In genomic region chr20:4585104-4585753, GRCh38 we compare ENCODE assay signal across 17 cellular contexts.
DNase-seq lines count a peak whose midpoint lies in the region; FAIRE-seq and TF ChIP-seq lines count a peak whose summit lies in the region.
"Had no signal": no experiment of that assay in that cellular context is flagged by ENCODE, and none has a peak within 500 bp of the region (broad histone marks: within the 10 kb centered on the region; RNA-seq: fewer than 3 reads in every experiment).

No MANE protein-coding gene starts in this region.

- TF ChIP-seq CTCF in mammary epithelial cell (conservative IDR thresholded peaks at IDR 0.05 in 1 of 2, IDR thresholded peaks at IDR 0.05 in 1 of 2; ENCODE audit: extremely low read depth in 1 of 2, insufficient read depth in 1 of 2, low read depth in 1 of 2, low read length in 2 of 2) = no peak
- no peak for TF ChIP-seq CTCF in keratinocyte (optimal IDR thresholded peaks at IDR 0.05 in 1 of 3, IDR thresholded peaks at IDR 0.05 in 1 of 3, conservative IDR thresholded peaks at IDR 0.05 in 1 of 3; ENCODE audit: extremely low read depth in 1 of 3, insufficient read depth in 2 of 3, low read length in 3 of 3)

- H3K36me3 ChIP-seq in mammary epithelial cell (ENCODE audit: insufficient read depth, low read length) (no peaks in the 10 kb centered on the region), keratinocyte (ENCODE audit: control insufficient read depth in 2 of 2, extremely low read depth in 1 of 2, insufficient read depth in 2 of 2, low read length in 2 of 2) (no peaks in the 10 kb centered on the region)
- H3K36me3 ChIP-seq in effector memory CD4-positive, alpha-beta T cell (ENCODE audit: control insufficient read depth, insufficient read depth, low read length) = no peaks in the 10 kb centered on the region
- H3K36me3 ChIP-seq in CD8-positive, alpha-beta memory T cell (ENCODE audit: insufficient read depth, low read length) = no peaks in the 10 kb centered on the region
- H3K36me3 ChIP-seq: heart left ventricle, left lung had no signal

- BruUV-seq in mammary epithelial cell (replicated peaks; lab: Mats Ljungman, UMichigan) = no TSS peak

- H2AFZ ChIP-seq in mammary epithelial cell (ENCODE audit: low read depth, low read length) (peak overlapping the region; percentile 12), keratinocyte (ENCODE audit: control insufficient read depth, low read length) (no peak overlapping the region)

- no peak for FAIRE-seq in keratinocyte (lab: Jason Lieb, UNC)

- H3K4me1 ChIP-seq in mammary epithelial cell (ENCODE audit: insufficient read depth, low read length) (peaks cover 14% of the 10 kb centered on the region), keratinocyte (ENCODE audit: control insufficient read depth, extremely low read depth, insufficient read depth, low read length) (no peaks in the 10 kb centered on the region)
- H3K4me1 ChIP-seq in effector memory CD4-positive, alpha-beta T cell (ENCODE audit: control insufficient read depth, insufficient read depth, low read length, poor library complexity, severe bottlenecking) = no peaks in the 10 kb centered on the region
- no peaks in the 10 kb centered on the region for H3K4me1 ChIP-seq in CD8-positive, alpha-beta memory T cell (ENCODE audit: insufficient read depth, low read length)
- H3K4me1 ChIP-seq: heart left ventricle, left lung had no signal

- peaks cover 16 to 30% of the 10 kb centered on the region in 2 donors for H3K27me3 Mint-ChIP-seq in CD8-positive, alpha-beta memory T cell

- 76% methylated on average over 3 of the region's 3 CpGs for WGBS in mammary epithelial cell (ENCODE audit: low coverage, missing lambda C conversion rate)

- H3K9ac ChIP-seq in mammary epithelial cell (ENCODE audit: insufficient read depth, low read length) (peak overlapping the region; percentile 19), keratinocyte (ENCODE audit: control insufficient read depth, extremely low read depth, insufficient read depth, low read length) (no peak overlapping the region)

- H3K27ac ChIP-seq in mammary epithelial cell (ENCODE audit: insufficient read depth, low read depth, low read length) = peak overlapping the region; percentile 80
- no peak overlapping the region for H3K27ac ChIP-seq in keratinocyte (ENCODE audit: control insufficient read depth, insufficient read depth, low read length)
- H3K27ac ChIP-seq in effector memory CD4-positive, alpha-beta T cell (ENCODE audit: insufficient read depth, low read length, poor library complexity, severe bottlenecking) = no peak overlapping the region
- H3K27ac ChIP-seq in CD8-positive, alpha-beta memory T cell (ENCODE audit: low read depth, low read length) = no peak overlapping the region
- H3K27ac ChIP-seq: dorsolateral prefrontal cortex, heart left ventricle, left lung had no signal

- intact Hi-C loops in mammary epithelial cell (cut with micrococcal nuclease) = no loop called here

- dilution Hi-C loops in mammary epithelial cell (cut with HindIII; ENCODE audit: low sequenced_read_pairs) = loop anchor here (5.0 to 10.0 kb wide), 2 partner anchors 60 to 183 kb away; no protein-coding TSS in a partner anchor
- dilution Hi-C loops in keratinocyte (cut with MboI; ENCODE audit: extremely low pct_ligation_motif_present, low sequenced_read_pairs) = no loop called here

- H3K79me2 ChIP-seq in mammary epithelial cell (ENCODE audit: insufficient read depth, low read length) = no peaks in the 10 kb centered on the region
- H3K79me2 ChIP-seq in keratinocyte (ENCODE audit: control insufficient read depth, insufficient read depth, low read length) = no peaks in the 10 kb centered on the region

- H3K36me3 Mint-ChIP-seq in CD8-positive, alpha-beta memory T cell = no peaks in the 10 kb centered on the region
- H3K36me3 Mint-ChIP-seq: CD14-positive monocyte; naive thymus-derived CD8-positive, alpha-beta T cell; stimulated activated naive B cell treated with anti-CD40 and anti-IgM and Interleukin-4, amounts not matched to agents 10 μg/mL and 1 μg/mL and 100 μg/mL, for 72 hours had no signal

- H3K4me2 ChIP-seq in mammary epithelial cell (ENCODE audit: insufficient read depth, low read depth, low read length) = no peak overlapping the region
- H3K4me2 ChIP-seq in keratinocyte (ENCODE audit: control insufficient read depth, extremely low read depth, insufficient read depth, low read depth, low read length) = no peak overlapping the region

- H3K4me1 Mint-ChIP-seq in CD8-positive, alpha-beta memory T cell = no peaks in the 10 kb centered on the region
- H3K4me1 Mint-ChIP-seq: activated B cell treated with CpG ODN at 0.5 μM for 24 hours; stimulated activated naive B cell treated with anti-CD40 and anti-IgM and Interleukin-4, amounts not matched to agents 10 μg/mL and 1 μg/mL and 100 μg/mL, for 72 hours had no signal

- DNase-seq in Caki2 (ENCODE audit: low read depth) (peak; percentile 76), M059J (ENCODE audit: low read depth) (peak; percentile 97), mammary epithelial cell (peak; percentile 68), keratinocyte (ENCODE audit: low read depth, low spot score) (peak; percentile 50), RPMI8226 (no peak)
- DNase-seq in effector memory CD4-positive, alpha-beta T cell = no peak
- DNase-seq in CD8-positive, alpha-beta memory T cell = no peak
- no peak for DNase-seq in activated CD4-positive, alpha-beta T cell treated with anti-CD3 and anti-CD28 coated beads, Interleukin-2, amount 50 U/mL, for 48 hours
- DNase-seq: activated B cell treated with CpG ODN at 0.5 μM for 24 hours; dorsolateral prefrontal cortex; heart left ventricle; left lung; naive thymus-derived CD8-positive, alpha-beta T cell; NCI-H2171 treated with DMSO at 0.1 percent for 48 hours; stimulated activated CD4-positive, alpha-beta T cell treated with anti-CD3 and anti-CD28 coated beads, Interleukin-4, amount 100 ng/mL, for 4 hours; stimulated activated naive B cell treated with anti-CD40 and anti-IgM and Interleukin-4, amounts not matched to agents 10 μg/mL and 1 μg/mL and 100 μg/mL, for 72 hours had no signal

- H3K27me3 ChIP-seq in mammary epithelial cell (ENCODE audit: insufficient read depth, low read length) = no peaks in the 10 kb centered on the region
- peaks cover 6% of the 10 kb centered on the region for H3K27me3 ChIP-seq in keratinocyte (ENCODE audit: control insufficient read depth, extremely low read depth, insufficient read depth, low read length)
- no peaks in the 10 kb centered on the region for H3K27me3 ChIP-seq in effector memory CD4-positive, alpha-beta T cell (replicated peaks; ENCODE audit: control insufficient read depth, insufficient read depth, low read length, poor library complexity, severe bottlenecking)
- no peaks in the 10 kb centered on the region for H3K27me3 ChIP-seq in CD8-positive, alpha-beta memory T cell (ENCODE audit: insufficient read depth, low read length, poor library complexity, severe bottlenecking)
- H3K27me3 ChIP-seq: dorsolateral prefrontal cortex had no signal

- no peaks in the 10 kb centered on the region for H3K9me3 ChIP-seq in mammary epithelial cell (replicated peaks; ENCODE audit: insufficient read depth, low read length)
- no peaks in the 10 kb centered on the region for H3K9me3 ChIP-seq in keratinocyte (ENCODE audit: control insufficient read depth, low read depth, low read length)
- no peaks in the 10 kb centered on the region for H3K9me3 ChIP-seq in effector memory CD4-positive, alpha-beta T cell (ENCODE audit: control insufficient read depth, low read length)
- no peaks in the 10 kb centered on the region for H3K9me3 ChIP-seq in CD8-positive, alpha-beta memory T cell (ENCODE audit: low read length)
- H3K9me3 ChIP-seq: heart left ventricle, left lung had no signal

- H3K27ac Mint-ChIP-seq in CD8-positive, alpha-beta memory T cell = no peak overlapping the region
- H3K27ac Mint-ChIP-seq: activated B cell treated with CpG ODN at 0.5 μM for 24 hours; CD14-positive monocyte; naive thymus-derived CD8-positive, alpha-beta T cell; stimulated activated naive B cell treated with anti-CD40 and anti-IgM and Interleukin-4, amounts not matched to agents 10 μg/mL and 1 μg/mL and 100 μg/mL, for 72 hours had no signal

- H3K9me3 Mint-ChIP-seq in CD8-positive, alpha-beta memory T cell = no peaks in the 10 kb centered on the region
- H3K9me3 Mint-ChIP-seq: activated B cell treated with CpG ODN at 0.5 μM for 24 hours; naive thymus-derived CD8-positive, alpha-beta T cell; stimulated activated naive B cell treated with anti-CD40 and anti-IgM and Interleukin-4, amounts not matched to agents 10 μg/mL and 1 μg/mL and 100 μg/mL, for 72 hours had no signal

- no peak overlapping the region for H3K4me3 Mint-ChIP-seq in CD8-positive, alpha-beta memory T cell
- H3K4me3 Mint-ChIP-seq: activated B cell treated with CpG ODN at 0.5 μM for 24 hours; CD14-positive monocyte; naive thymus-derived CD8-positive, alpha-beta T cell; stimulated activated naive B cell treated with anti-CD40 and anti-IgM and Interleukin-4, amounts not matched to agents 10 μg/mL and 1 μg/mL and 100 μg/mL, for 72 hours had no signal

- no peak overlapping the region for H3K4me3 ChIP-seq in mammary epithelial cell (replicated peaks in 1 of 3; ENCODE audit: insufficient read depth in 1 of 3, low read depth in 2 of 3, low read length in 3 of 3)
- no peak overlapping the region for H3K4me3 ChIP-seq in keratinocyte (ENCODE audit: control insufficient read depth in 2 of 3, extremely low read depth in 1 of 3, insufficient read depth in 2 of 3, low read depth in 1 of 3, low read length in 3 of 3)
- H3K4me3 ChIP-seq in effector memory CD4-positive, alpha-beta T cell (ENCODE audit: insufficient read depth, low read depth, low read length, poor library complexity, severe bottlenecking) = no peak overlapping the region
- no peak overlapping the region for H3K4me3 ChIP-seq in CD8-positive, alpha-beta memory T cell (ENCODE audit: low read length)
- H3K4me3 ChIP-seq: dorsolateral prefrontal cortex, heart left ventricle, left lung had no signal

- POLR2A ChIA-PET in CD8-positive, alpha-beta memory T cell (lab: Charles Lee) = no interaction called here

- CTCF ChIA-PET in mammary epithelial cell (lab: Charles Lee; ENCODE audit: low non-redundant PET) = interaction anchor here (0.6 kb wide), 1 partner anchor 889 kb away, joined by 3 read pairs; no protein-coding TSS in a partner anchor
- CTCF ChIA-PET in CD8-positive, alpha-beta memory T cell (lab: Charles Lee) = no interaction called here

- in situ Hi-C loops in Caki2 (cut with HindIII; ENCODE audit: low pct_unique_long_range_greater_than_20kb, low sequenced_read_pairs) (no loop called here), mammary epithelial cell (cut with MboI; ENCODE audit: low sequenced_read_pairs in 2 of 2) (no loop called here)

- H3K9me1 ChIP-seq in keratinocyte (ENCODE audit: control insufficient read depth, extremely low read depth, insufficient read depth, low read length) = no peaks in the 10 kb centered on the region

- no peaks in the 10 kb centered on the region for H4K20me1 ChIP-seq in mammary epithelial cell (ENCODE audit: insufficient read depth, low read length)
- H4K20me1 ChIP-seq in keratinocyte (ENCODE audit: control insufficient read depth, extremely low read depth, insufficient read depth, low read length) = no peaks in the 10 kb centered on the region

Comparison
In these comparisons a context has a peak if more than half of its experiments do, and no peak if none do; other contexts are left out.
1. DNase-seq: peak in Caki2 (single experiment), M059J (single experiment), mammary epithelial cell (single experiment) and keratinocyte (single experiment); none in effector memory CD4-positive, alpha-beta T cell (0 of 3), RPMI8226 (single experiment), CD8-positive, alpha-beta memory T cell (0 of 5) and activated CD4-positive, alpha-beta T cell treated with anti-CD3 and anti-CD28 coated beads, Interleukin-2, amount 50 U/mL, for 48 hours (0 of 2).